ENCODE assay signal across 19 cellular contexts in the genomic region with DNA sequence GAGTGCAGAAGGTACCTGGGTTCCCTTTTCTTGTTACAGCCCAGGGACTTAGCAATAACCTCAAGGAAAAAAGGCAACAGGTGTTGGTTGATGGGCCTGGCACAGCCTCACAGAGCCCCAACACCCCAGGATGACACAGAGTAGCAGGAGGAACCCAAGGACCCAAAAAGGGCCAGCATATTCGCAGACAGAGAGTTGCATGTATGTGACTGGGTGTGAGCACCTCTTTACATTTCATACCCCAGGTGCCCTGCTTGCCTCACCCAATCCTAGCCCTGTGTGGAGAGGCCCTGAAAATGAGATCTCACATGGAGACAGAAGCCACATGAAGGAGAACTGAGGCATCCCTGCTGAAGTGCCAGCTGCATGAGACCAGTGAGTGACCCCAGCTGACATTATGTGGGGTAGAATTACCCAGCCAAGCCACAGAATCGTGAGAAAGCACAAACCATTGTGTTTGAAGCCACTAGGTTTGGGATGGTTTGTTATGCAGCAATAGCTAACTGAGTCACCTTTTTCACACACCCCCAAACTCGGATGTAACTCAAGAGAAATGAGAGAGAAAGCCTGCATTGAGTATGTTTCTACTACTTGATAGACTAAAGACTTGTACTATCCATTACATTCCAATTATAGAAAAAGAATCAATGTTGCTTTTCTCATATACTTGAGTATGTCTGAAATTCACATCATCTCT. TPM values are rescaled to one million over a fixed set of nuclear protein-coding genes. Genes with fewer than 3 reads are reported as not detected.
DNase-seq lines count a peak whose midpoint lies in the region; ATAC-seq, FAIRE-seq and TF ChIP-seq lines count a peak whose summit lies in the region.
"Had no signal": no experiment of that assay in that cellular context is flagged by ENCODE, and none has a peak within 500 bp of the region (broad histone marks: within the 10 kb centered on the region; RNA-seq: fewer than 3 reads in every experiment).

No MANE protein-coding gene starts in this region.

- no peak for ATAC-seq in activated CD8-positive, alpha-beta memory T cell treated with anti-CD3 and anti-CD28 coated beads, Interleukin-2, amount 10 ng/mL, durations not matched to agents 7 days and 5 days
- ATAC-seq in natural killer cell: no peak

- no peak overlapping the region for H3K27ac Mint-ChIP-seq in activated CD8-positive, alpha-beta memory T cell treated with anti-CD3 and anti-CD28 coated beads, Interleukin-2, amount 10 ng/mL, durations not matched to agents 7 days and 5 days
- no peak overlapping the region for H3K27ac Mint-ChIP-seq in natural killer cell

- DNase-seq in activated CD8-positive, alpha-beta memory T cell treated with anti-CD3 and anti-CD28 coated beads, Interleukin-2, amount 50 U/mL, for 48 hours: peak; percentile 10
- no peak for DNase-seq in activated CD8-positive, alpha-beta memory T cell treated with anti-CD3 and anti-CD28 coated beads, Interleukin-2, amount 10 ng/mL, durations not matched to agents 7 days and 5 days
- DNase-seq in lower leg skin (ENCODE audit: low spot score in 2 of 2): peak; percentile 9 to 80
- DNase-seq in ecto neural progenitor cell (ENCODE audit: low spot score): no peak
- no peak for DNase-seq in GM19239 (ENCODE audit: insufficient read length, low spot score)
- no peak for DNase-seq in natural killer cell
- DNase-seq: 8988T; Calu3; CD4-positive, alpha-beta memory T cell; DMS53; Karpas-422; NCI-H1105 treated with DMSO at 0.1 percent for 48 hours; NCI-H1694 treated with DMSO at 0.1 percent for 48 hours; NCI-H2107; NCI-H2227 treated with DMSO at 0.1 percent for 48 hours; NCI-H524 treated with DMSO at 0.1 percent for 48 hours had no signal

- no peaks in the 10 kb centered on the region for H3K36me3 Mint-ChIP-seq in activated CD8-positive, alpha-beta memory T cell treated with anti-CD3 and anti-CD28 coated beads, Interleukin-2, amount 10 ng/mL, durations not matched to agents 7 days and 5 days
- no peaks in the 10 kb centered on the region for H3K36me3 Mint-ChIP-seq in natural killer cell
- H3K36me3 Mint-ChIP-seq: CD4-positive, alpha-beta memory T cell had no signal

- no peak for FAIRE-seq in GM19239 (lab: Jason Lieb, UNC)

- no peak overlapping the region for H3K4me3 Mint-ChIP-seq in activated CD8-positive, alpha-beta memory T cell treated with anti-CD3 and anti-CD28 coated beads, Interleukin-2, amount 10 ng/mL, durations not matched to agents 7 days and 5 days
- H3K4me3 Mint-ChIP-seq in natural killer cell: no peak overlapping the region
- H3K4me3 Mint-ChIP-seq: CD4-positive, alpha-beta memory T cell had no signal

- TF ChIP-seq CTCF in lower leg skin (IDR thresholded peaks at IDR 0.05): no peak
- TF ChIP-seq CTCF in natural killer cell (IDR thresholded peaks at IDR 0.05): no peak

- no peaks in the 10 kb centered on the region for H3K27me3 ChIP-seq in skeletal muscle tissue (ENCODE audit: control insufficient read depth in 3 of 3, insufficient read depth in 3 of 3, low read length in 3 of 3)

- H3K4me1 Mint-ChIP-seq in activated CD8-positive, alpha-beta memory T cell treated with anti-CD3 and anti-CD28 coated beads, Interleukin-2, amount 10 ng/mL, durations not matched to agents 7 days and 5 days: no peaks in the 10 kb centered on the region
- H3K4me1 Mint-ChIP-seq in natural killer cell: no peaks in the 10 kb centered on the region
- H3K4me1 Mint-ChIP-seq: CD4-positive, alpha-beta memory T cell had no signal

- intact Hi-C loops in lower leg skin (cut with DNase I; ENCODE audit: low total_unique reads): no loop called here
- intact Hi-C loops in natural killer cell (cut with micrococcal nuclease): no loop called here

- peaks cover 19% of the 10 kb centered on the region for H3K27me3 Mint-ChIP-seq in activated CD8-positive, alpha-beta memory T cell treated with anti-CD3 and anti-CD28 coated beads, Interleukin-2, amount 10 ng/mL, durations not matched to agents 7 days and 5 days
- H3K27me3 Mint-ChIP-seq in natural killer cell (ENCODE audit: low read depth in 2 of 2): peaks cover 13 to 14% of the 10 kb centered on the region in 2 donors

- TF ChIP-seq POLR2A in lower leg skin (IDR thresholded peaks at IDR 0.05): no peak

- peak overlapping the region; percentile 100 for H3K27ac ChIP-seq in angular gyrus (ENCODE audit: low read depth, low read length)
- H3K27ac ChIP-seq in skeletal muscle tissue (ENCODE audit: low read depth, low read length): peak overlapping the region; percentile 73

- H3K9me3 ChIP-seq in skeletal muscle tissue (ENCODE audit: control insufficient read depth in 3 of 3, low read length in 3 of 3): no peaks in the 10 kb centered on the region
- H3K9me3 ChIP-seq: HAP-1 had no signal

- no peaks in the 10 kb centered on the region for H3K9me3 Mint-ChIP-seq in activated CD8-positive, alpha-beta memory T cell treated with anti-CD3 and anti-CD28 coated beads, Interleukin-2, amount 10 ng/mL, durations not matched to agents 7 days and 5 days (ENCODE audit: low read depth)
- no peaks in the 10 kb centered on the region for H3K9me3 Mint-ChIP-seq in natural killer cell

- H3K36me3 ChIP-seq in skeletal muscle tissue (ENCODE audit: control insufficient read depth in 3 of 3, insufficient read depth in 3 of 3, low read length in 3 of 3): no peaks in the 10 kb centered on the region
- H3K36me3 ChIP-seq: HAP-1 had no signal

- CTCF ChIA-PET in activated CD8-positive, alpha-beta memory T cell treated with anti-CD3 and anti-CD28 coated beads, Interleukin-2, amount 10 ng/mL, durations not matched to agents 7 days and 5 days (lab: Charles Lee): no interaction called here

- no peak overlapping the region for H3K9ac ChIP-seq in skeletal muscle tissue (ENCODE audit: low read depth in 1 of 3, low read length in 3 of 3)

- 79 to 91% methylated on average over 3 of the region's 3 CpGs for WGBS in lower leg skin, 2 donors

- peaks cover 32 to 52% (median 39%) of the 10 kb centered on the region in 3 donors for H3K4me1 ChIP-seq in skeletal muscle tissue (ENCODE audit: control insufficient read depth in 3 of 3, insufficient read depth in 3 of 3, low read length in 3 of 3)
- H3K4me1 ChIP-seq: HAP-1 had no signal

- H3K4me3 ChIP-seq in lower leg skin (ENCODE audit: low read depth, poor library complexity, severe bottlenecking) (no peak overlapping the region), skeletal muscle tissue (ENCODE audit: low read length in 3 of 3) (no peak overlapping the region)
- H3K4me3 ChIP-seq: HAP-1 had no signal

RNA-seq across cellular contexts. Expression of gene HHATL, which starts 26.2 kb away (rescaled TPM):
- not detected for total RNA-seq in activated CD8-positive, alpha-beta memory T cell treated with anti-CD3 and anti-CD28 coated beads, Interleukin-2, amount 10 ng/mL, durations not matched to agents 7 days and 5 days
- 1 to 10 TPM in 2 of 4 donors, under 1 TPM in 1, not detected in 1; 0.34 to 6.1 (median 1.5) TPM for total RNA-seq in lower leg skin
- 23.0 TPM for total RNA-seq in skeletal muscle tissue
- not detected for total RNA-seq in natural killer cell
- total RNA-seq: Calu3; CD4-positive, alpha-beta memory T cell had no signal

RNA-seq across cellular contexts. Expression of gene KLHL40, which starts 43.5 kb away (rescaled TPM):
- not detected for total RNA-seq in activated CD8-positive, alpha-beta memory T cell treated with anti-CD3 and anti-CD28 coated beads, Interleukin-2, amount 10 ng/mL, durations not matched to agents 7 days and 5 days
- total RNA-seq in lower leg skin: not detected
- total RNA-seq in skeletal muscle tissue: 179 TPM
- not detected for total RNA-seq in natural killer cell
- total RNA-seq: Calu3; CD4-positive, alpha-beta memory T cell had no signal

RNA-seq across cellular contexts. Expression of gene CCDC13, which starts 44.2 kb away (rescaled TPM):
- total RNA-seq in activated CD8-positive, alpha-beta memory T cell treated with anti-CD3 and anti-CD28 coated beads, Interleukin-2, amount 10 ng/mL, durations not matched to agents 7 days and 5 days: under 1 TPM; 0.35 to 0.41 TPM
- under 1 TPM in 1 of 4 donors, not detected in 3; 0.06 TPM for total RNA-seq in lower leg skin
- total RNA-seq in skeletal muscle tissue: not detected
- under 1 TPM; 0.35 to 0.88 (median 0.47) TPM for total RNA-seq in natural killer cell

Comparison
In these comparisons a context has a peak if more than half of its experiments do, and no peak if none do; other contexts are left out.
1. DNase-seq: peak in activated CD8-positive, alpha-beta memory T cell treated with anti-CD3 and anti-CD28 coated beads, Interleukin-2, amount 50 U/mL, for 48 hours (single experiment) and lower leg skin (2 of 2); none in activated CD8-positive, alpha-beta memory T cell treated with anti-CD3 and anti-CD28 coated beads, Interleukin-2, amount 10 ng/mL, durations not matched to agents 7 days and 5 days (single experiment), ecto neural progenitor cell (single experiment), GM19239 (single experiment) and natural killer cell (single experiment).
2. RNA of gene KLHL40, which starts 43.5 kb away (total RNA-seq): 179 TPM in skeletal muscle tissue (single experiment); not detected in activated CD8-positive, alpha-beta memory T cell treated with anti-CD3 and anti-CD28 coated beads, Interleukin-2, amount 10 ng/mL, durations not matched to agents 7 days and 5 days, not detected in lower leg skin and not detected in natural killer cell; every median in the first group is over 100 times any median in the second.